In genomic region chr3:187709155-187709554, GRCh38 we compare ENCODE assay signal across 1 cellular context.
TF ChIP-seq lines count a peak whose summit lies in the region.

No MANE protein-coding gene starts in this region.

TF ChIP-seq in WTC11, 78 proteins besides CTCF, POLR2A, EP300 and RAD21 (continued from another document):
- TF ChIP-seq PREB (CRISPR knock-in tag; IDR thresholded peaks at IDR 0.05; ENCODE audit: borderline replicate concordance) (no peak), ATF2 (CRISPR knock-in tag; IDR thresholded peaks at IDR 0.05; ENCODE audit: borderline replicate concordance, low read depth) (no peak), E2F5 (CRISPR knock-in tag; IDR thresholded peaks at IDR 0.05) (no peak), ZNF425 (CRISPR knock-in tag; conservative IDR thresholded peaks at IDR 0.05) (no peak), CREM (CRISPR knock-in tag; IDR thresholded peaks at IDR 0.05) (no peak), ZNF281 (CRISPR knock-in tag; IDR thresholded peaks at IDR 0.05) (no peak), ZNF671 (CRISPR knock-in tag; IDR thresholded peaks at IDR 0.05) (no peak), ZNF138 (CRISPR knock-in tag; conservative IDR thresholded peaks at IDR 0.05) (no peak), GRHL2 (CRISPR knock-in tag; IDR thresholded peaks at IDR 0.05; ENCODE audit: insufficient replicate concordance, severe bottlenecking) (no peak)
